Comparison of ENCODE assay signal across 6 cellular contexts in the genomic region with DNA sequence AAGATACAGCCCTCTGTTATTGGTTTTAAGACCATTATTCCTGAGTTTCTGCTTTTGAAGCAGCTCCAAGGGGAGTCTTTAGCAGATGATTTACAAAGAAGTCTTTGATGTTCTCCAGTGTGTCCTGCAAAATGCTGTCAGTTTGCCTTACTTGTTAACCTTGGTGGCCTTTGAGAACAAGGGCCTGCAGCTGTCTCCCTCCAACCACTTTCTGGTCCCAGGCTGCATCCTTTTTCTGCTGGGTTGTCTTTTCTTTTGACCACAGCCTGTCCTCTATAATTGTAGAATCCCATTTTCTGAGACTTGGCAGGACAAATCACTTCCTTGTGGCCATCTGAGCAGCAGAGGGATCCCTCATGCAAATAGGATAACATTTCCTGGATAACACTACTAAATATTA.
"Had no signal": no experiment of that assay in that cellular context is flagged by ENCODE, and none has a peak within 500 bp of the region (broad histone marks: within the 10 kb centered on the region; RNA-seq: fewer than 3 reads in every experiment).

No MANE protein-coding gene starts in this region.

- DNase-seq: H9, HCEC 1CT, KBM-7 had no signal

- H3K4me3 ChIP-seq: GM23338 had no signal

- H3K27ac ChIP-seq: HL-60 had no signal

- ATAC-seq: GM23338, HepG2 had no signal
